17 cellular contexts compared by ENCODE assay signal in genomic region chr12:11108862-11109261, GRCh38. TPM values are rescaled to one million over a fixed set of nuclear protein-coding genes. Genes with fewer than 3 reads are reported as not detected.
"Had no signal": no experiment of that assay in that cellular context is flagged by ENCODE, and none has a peak within 500 bp of the region (broad histone marks: within the 10 kb centered on the region; RNA-seq: fewer than 3 reads in every experiment).

No MANE protein-coding gene starts in this region.

- ATAC-seq: activated T-cell treated with anti-CD3 and anti-CD28 coated beads, Interleukin-2, amount 50 U/mL, for 72 hours; sciatic nerve had no signal

- H3K9me3 ChIP-seq: thyroid gland had no signal

- H3K27ac Mint-ChIP-seq: activated T-cell treated with anti-CD3 and anti-CD28 coated beads, Interleukin-2, amount 50 U/mL, for 72 hours; endodermal cell; nephron progenitor cell had no signal

- H3K27me3 ChIP-seq: dorsolateral prefrontal cortex, thyroid gland had no signal

- H3K27ac ChIP-seq: dorsolateral prefrontal cortex, epithelial cell of prostate, SK-N-MC, thyroid gland, WERI-Rb-1 had no signal

- H3K27me3 Mint-ChIP-seq: activated naive CD8-positive, alpha-beta T cell had no signal

- H3K4me1 Mint-ChIP-seq: nephron progenitor cell had no signal

- H3K4me3 Mint-ChIP-seq: activated naive CD8-positive, alpha-beta T cell; activated T-cell treated with anti-CD3 and anti-CD28 coated beads, Interleukin-2, amount 50 U/mL, for 72 hours; endodermal cell; nephron progenitor cell had no signal

- DNase-seq: activated gamma-delta T cell; activated T-cell treated with anti-CD3 and anti-CD28 coated beads, Interleukin-2, amount 50 U/mL, for 72 hours; amygdala; dorsolateral prefrontal cortex; endodermal cell; foreskin fibroblast; mesendoderm; nephron progenitor cell; nucleus accumbens; stimulated activated CD4-positive, alpha-beta T cell treated with anti-CD3 and anti-CD28 coated beads, Interleukin-4, amount 100 ng/mL, for 1 hour; thyroid gland; WERI-Rb-1 had no signal

RNA-seq across cellular contexts. Expression of gene TAS2R30, which starts 25.6 kb away (rescaled TPM):
- polyA plus RNA-seq: smooth muscle cell had no signal

RNA-seq across cellular contexts. Expression of gene TAS2R46, which starts 46.8 kb away (rescaled TPM):
- polyA plus RNA-seq: smooth muscle cell had no signal
